19 cellular contexts compared by ENCODE assay signal in genomic region chr12:120925740-120926563, GRCh38. TPM values are rescaled to one million over a fixed set of nuclear protein-coding genes. Genes with fewer than 3 reads are reported as not detected.
A peak's percentile ranks its signal among the peaks of the same experiment; 100 is the strongest.
DNase-seq lines count a peak whose midpoint lies in the region; ATAC-seq and TF ChIP-seq lines count a peak whose summit lies in the region.
"Had no signal": no experiment of that assay in that cellular context is flagged by ENCODE, and none has a peak within 500 bp of the region (broad histone marks: within the 10 kb centered on the region; RNA-seq: fewer than 3 reads in every experiment).

No MANE protein-coding gene starts in this region.

- no peak overlapping the region for H3K4me3 Mint-ChIP-seq in activated CD8-positive, alpha-beta T cell treated with anti-CD3 and anti-CD28 coated beads, Interleukin-2, amount 10 ng/mL, durations not matched to agents 7 days and 5 days
- no peak overlapping the region for H3K4me3 Mint-ChIP-seq in stimulated activated effector memory CD8-positive, alpha-beta T cell treated with anti-CD3 and anti-CD28 coated beads, Interleukin-12 subunit alpha, Interleukin-12 subunit beta, amount 100 ng/mL, for 72 hours
- H3K4me3 Mint-ChIP-seq: CD8-positive, alpha-beta memory T cell; T-cell had no signal

- peak overlapping the region; percentile 66; the same call in 1 of the 2 replicates for H3K27ac ChIP-seq in HUES64 (ENCODE audit: low read depth, low read length)
- H3K27ac ChIP-seq in tibial artery: no peak overlapping the region
- no peak overlapping the region for H3K27ac ChIP-seq in ovary
- H3K27ac ChIP-seq: tibial nerve had no signal

- peak; percentile 27 for ATAC-seq in activated CD8-positive, alpha-beta T cell treated with anti-CD3 and anti-CD28 coated beads, Interleukin-2, amount 10 ng/mL, durations not matched to agents 7 days and 5 days
- no peak for ATAC-seq in stimulated activated effector memory CD8-positive, alpha-beta T cell treated with anti-CD3 and anti-CD28 coated beads, Interleukin-12 subunit alpha, Interleukin-12 subunit beta, amount 100 ng/mL, for 72 hours
- ATAC-seq: T-cell had no signal

- no peak for TF ChIP-seq POLR2A in ovary (IDR thresholded peaks at IDR 0.05)

- TF ChIP-seq EP300 in ovary (IDR thresholded peaks at IDR 0.05): no peak

- DNase-seq in COLO668 (lab: John Stamatoyannopoulos, UW; ENCODE audit: unreplicated experiment): peak; percentile 53
- no peak for DNase-seq in activated CD8-positive, alpha-beta T cell treated with anti-CD3 and anti-CD28 coated beads, Interleukin-2, amount 10 ng/mL, durations not matched to agents 7 days and 5 days
- DNase-seq in islet precursor cell: peak; percentile 95
- DNase-seq in tibial artery: no peak
- no peak for DNase-seq in ovary
- no peak for DNase-seq in stimulated activated effector memory CD8-positive, alpha-beta T cell treated with anti-CD3 and anti-CD28 coated beads, Interleukin-12 subunit alpha, Interleukin-12 subunit beta, amount 100 ng/mL, for 72 hours (ENCODE audit: low spot score in 2 of 2)
- DNase-seq in OCI-M2 (lab: John Stamatoyannopoulos, UW; ENCODE audit: unreplicated experiment): no peak
- DNase-seq: activated CD8-positive, alpha-beta memory T cell treated with anti-CD3 and anti-CD28 coated beads, Interleukin-2, amount 50 U/mL, for 48 hours; activated naive CD4-positive, alpha-beta T cell treated with Interleukin-2 at 50 U/mL for 16 hours; CD8-positive, alpha-beta memory T cell; effector CD4-positive, alpha-beta T cell; KBM-7; NCI-H1417 treated with DMSO at 0.1 percent for 48 hours; T-cell had no signal

- H3K4me1 Mint-ChIP-seq in activated CD8-positive, alpha-beta T cell treated with anti-CD3 and anti-CD28 coated beads, Interleukin-2, amount 10 ng/mL, durations not matched to agents 7 days and 5 days (ENCODE audit: low read depth): no peaks in the 10 kb centered on the region
- H3K4me1 Mint-ChIP-seq in stimulated activated effector memory CD8-positive, alpha-beta T cell treated with anti-CD3 and anti-CD28 coated beads, Interleukin-12 subunit alpha, Interleukin-12 subunit beta, amount 100 ng/mL, for 72 hours: no peaks in the 10 kb centered on the region
- H3K4me1 Mint-ChIP-seq: CD8-positive, alpha-beta memory T cell; T-cell had no signal

- H3K27me3 Mint-ChIP-seq in activated CD8-positive, alpha-beta T cell treated with anti-CD3 and anti-CD28 coated beads, Interleukin-2, amount 10 ng/mL, durations not matched to agents 7 days and 5 days (ENCODE audit: low read depth): no peaks in the 10 kb centered on the region
- H3K27me3 Mint-ChIP-seq: T-cell had no signal

- no peaks in the 10 kb centered on the region for H3K9me3 Mint-ChIP-seq in activated CD8-positive, alpha-beta T cell treated with anti-CD3 and anti-CD28 coated beads, Interleukin-2, amount 10 ng/mL, durations not matched to agents 7 days and 5 days (ENCODE audit: insufficient read depth)
- H3K9me3 Mint-ChIP-seq in stimulated activated effector memory CD8-positive, alpha-beta T cell treated with anti-CD3 and anti-CD28 coated beads, Interleukin-12 subunit alpha, Interleukin-12 subunit beta, amount 100 ng/mL, for 72 hours: no peaks in the 10 kb centered on the region
- H3K9me3 Mint-ChIP-seq: CD8-positive, alpha-beta memory T cell; T-cell had no signal

- WGBS in HUES64: 57% methylated on average over 15 of the region's 15 CpGs
- WGBS in ovary, 3 donors: 70 to 75% (median 73%) methylated on average over 15 of the region's 15 CpGs

- H3K27ac Mint-ChIP-seq in activated CD8-positive, alpha-beta T cell treated with anti-CD3 and anti-CD28 coated beads, Interleukin-2, amount 10 ng/mL, durations not matched to agents 7 days and 5 days: no peak overlapping the region
- no peak overlapping the region for H3K27ac Mint-ChIP-seq in stimulated activated effector memory CD8-positive, alpha-beta T cell treated with anti-CD3 and anti-CD28 coated beads, Interleukin-12 subunit alpha, Interleukin-12 subunit beta, amount 100 ng/mL, for 72 hours
- H3K27ac Mint-ChIP-seq: CD8-positive, alpha-beta memory T cell; T-cell had no signal

- H3K36me3 Mint-ChIP-seq in activated CD8-positive, alpha-beta T cell treated with anti-CD3 and anti-CD28 coated beads, Interleukin-2, amount 10 ng/mL, durations not matched to agents 7 days and 5 days (ENCODE audit: low read depth): no peaks in the 10 kb centered on the region
- H3K36me3 Mint-ChIP-seq in stimulated activated effector memory CD8-positive, alpha-beta T cell treated with anti-CD3 and anti-CD28 coated beads, Interleukin-12 subunit alpha, Interleukin-12 subunit beta, amount 100 ng/mL, for 72 hours: no peaks in the 10 kb centered on the region
- H3K36me3 Mint-ChIP-seq: CD8-positive, alpha-beta memory T cell; T-cell had no signal

- H3K36me3 ChIP-seq in HUES64 (ENCODE audit: insufficient read depth, low read length): no peaks in the 10 kb centered on the region
- H3K36me3 ChIP-seq in tibial artery: no peaks in the 10 kb centered on the region
- H3K36me3 ChIP-seq in ovary: no peaks in the 10 kb centered on the region
- H3K36me3 ChIP-seq: tibial nerve had no signal

- H3K9ac ChIP-seq in HUES64 (ENCODE audit: low read depth, low read length): peak overlapping the region; percentile 29; the same call in 1 of the 2 replicates

- H3K4me1 ChIP-seq in HUES64 (ENCODE audit: insufficient read depth, low read length) (peaks cover 20% of the 10 kb centered on the region), tibial artery (no peaks in the 10 kb centered on the region), ovary (ENCODE audit: insufficient read depth) (no peaks in the 10 kb centered on the region)
- H3K4me1 ChIP-seq: tibial nerve had no signal

- intact Hi-C loops in tibial artery (cut with DNase I; ENCODE audit: low total_unique reads) (no loop called here), ovary (cut with DNase I) (no loop called here)

- POLR2A ChIA-PET in activated CD8-positive, alpha-beta T cell treated with anti-CD3 and anti-CD28 coated beads, Interleukin-2, amount 10 ng/mL, durations not matched to agents 7 days and 5 days (lab: Charles Lee): no interaction called here

- H3K4me3 ChIP-seq in HUES64 (ENCODE audit: low read length): no peak overlapping the region
- H3K4me3 ChIP-seq in tibial artery: no peak overlapping the region
- no peak overlapping the region for H3K4me3 ChIP-seq in ovary
- H3K4me3 ChIP-seq: lung, tibial nerve had no signal

- H3K9me3 ChIP-seq in HUES64 (ENCODE audit: insufficient read depth, low read depth, low read length) (no peaks in the 10 kb centered on the region), tibial artery (no peaks in the 10 kb centered on the region), ovary (no peaks in the 10 kb centered on the region)
- H3K9me3 ChIP-seq: tibial nerve had no signal

- no peak for TF ChIP-seq CTCF in tibial artery (IDR thresholded peaks at IDR 0.05)
- no peak for TF ChIP-seq CTCF in ovary (IDR thresholded peaks at IDR 0.05)

- H3K27me3 ChIP-seq in HUES64 (ENCODE audit: insufficient read depth, low read length) (no peaks in the 10 kb centered on the region), tibial artery (no peaks in the 10 kb centered on the region), ovary (no peaks in the 10 kb centered on the region)
- H3K27me3 ChIP-seq: tibial nerve had no signal

- CTCF ChIA-PET in activated CD8-positive, alpha-beta T cell treated with anti-CD3 and anti-CD28 coated beads, Interleukin-2, amount 10 ng/mL, durations not matched to agents 7 days and 5 days (lab: Charles Lee): no interaction called here

RNA-seq across cellular contexts. Expression of gene SPPL3, which starts 21.8 kb away (rescaled TPM):
- polyA plus RNA-seq in HUES64 (2013, experiment 1 of 2): 36.2 TPM
- 41.3 TPM for polyA plus RNA-seq in HUES64 (2013, experiment 2 of 2)
- 10 to 100 TPM; 23.3 to 27.8 TPM for total RNA-seq in activated CD8-positive, alpha-beta T cell treated with anti-CD3 and anti-CD28 coated beads, Interleukin-2, amount 10 ng/mL, durations not matched to agents 7 days and 5 days
- total RNA-seq in ovary: 10 to 100 TPM; 28.5 to 69.8 (median 51.9) TPM
- polyA plus RNA-seq in ovary: 10 to 100 TPM; 24.2 to 87.4 TPM

RNA-seq across cellular contexts. Expression of gene HNF1A, which starts 52.4 kb away (rescaled TPM):
- polyA plus RNA-seq in HUES64 (2013, experiment 1 of 2): not detected
- polyA plus RNA-seq in HUES64 (2013, experiment 2 of 2): not detected
- total RNA-seq in activated CD8-positive, alpha-beta T cell treated with anti-CD3 and anti-CD28 coated beads, Interleukin-2, amount 10 ng/mL, durations not matched to agents 7 days and 5 days: not detected
- total RNA-seq in ovary: 1 to 10 TPM in 1 of 7 donors, under 1 TPM in 2, not detected in 4; 0.10 to 1.4 (median 0.12) TPM
- under 1 TPM in 1 of 2 donors, not detected in 1; 0.23 TPM for polyA plus RNA-seq in ovary
- total RNA-seq: CD8-positive, alpha-beta memory T cell; NCI-H460; T-cell; tibial nerve had no signal
- polyA plus RNA-seq: CD8-positive, alpha-beta memory T cell; neural cell had no signal

Comparison
In these comparisons a context has a peak if more than half of its experiments do, and no peak if none do; other contexts are left out.
1. DNase-seq: peak in COLO668 (single experiment) and islet precursor cell (single experiment); none in activated CD8-positive, alpha-beta T cell treated with anti-CD3 and anti-CD28 coated beads, Interleukin-2, amount 10 ng/mL, durations not matched to agents 7 days and 5 days (single experiment), tibial artery (0 of 2), ovary (0 of 5), stimulated activated effector memory CD8-positive, alpha-beta T cell treated with anti-CD3 and anti-CD28 coated beads, Interleukin-12 subunit alpha, Interleukin-12 subunit beta, amount 100 ng/mL, for 72 hours (0 of 2) and OCI-M2 (single experiment).